Comparison of ENCODE assay signal across 28 cellular contexts in genomic region chr9:87233916-87234455, GRCh38.
"Had no signal": no experiment of that assay in that cellular context is flagged by ENCODE, and none has a peak within 500 bp of the region (broad histone marks: within the 10 kb centered on the region; RNA-seq: fewer than 3 reads in every experiment).

No MANE protein-coding gene starts in this region.

- H3K27me3 Mint-ChIP-seq: activated B cell treated with CpG ODN at 0.5 μM for 24 hours; naive B cell; progenitor cell of endocrine pancreas; stimulated activated memory B cell treated with anti-CD40 and anti-IgM and Interleukin-4, amounts not matched to agents 10 μg/mL and 1 μg/mL and 100 μg/mL, for 72 hours had no signal

- H3K36me3 Mint-ChIP-seq: activated naive CD8-positive, alpha-beta T cell treated with anti-CD3 and anti-CD28 coated beads for 36 hours; naive B cell; neural progenitor cell; stimulated activated memory B cell treated with anti-CD40 and anti-IgM and Interleukin-4, amounts not matched to agents 10 μg/mL and 1 μg/mL and 100 μg/mL, for 72 hours had no signal

- H3K4me1 ChIP-seq: left lung, neural progenitor cell, stomach, suprapubic skin had no signal

- H3K9me3 Mint-ChIP-seq: activated T-cell treated with anti-CD3 and anti-CD28 coated beads, Interleukin-2, amount 50 U/mL, for 4 hours; activated T-helper 2 cell treated with anti-CD3 and anti-CD28 coated beads, Interferon-gamma antibody, Interleukin-2, Interleukin-4, amounts not matched to agents 10 μg/mL and 5 μg/mL and 100 μg/mL, durations not matched to agents 14 hours and 24 hours and 36 hours; T-helper 1 cell treated with Interleukin-12 subunit alpha and Interleukin-12 subunit beta and Interleukin-4 antibody, amounts not matched to agents 30 μg/mL and 1 μg/mL, for 36 hours had no signal

- ATAC-seq: activated CD4-positive, alpha-beta T cell treated with anti-CD3 and anti-CD28 coated beads for 36 hours; activated T-cell treated with anti-CD3 and anti-CD28 coated beads, Interleukin-2, amount 50 U/mL, for 4 hours; left lung; mucosa of descending colon; stimulated activated memory B cell treated with anti-CD40 and anti-IgM and Interleukin-4, amounts not matched to agents 10 μg/mL and 1 μg/mL and 100 μg/mL, for 72 hours had no signal

- H3K9ac ChIP-seq: neural progenitor cell had no signal

- H3K4me2 ChIP-seq: neural progenitor cell had no signal

- H3K27ac ChIP-seq: left lung, neural progenitor cell, stomach, suprapubic skin, tibial nerve had no signal

- H3K4me3 Mint-ChIP-seq: activated B cell treated with CpG ODN at 0.5 μM for 24 hours; activated CD4-positive, alpha-beta T cell treated with anti-CD3 and anti-CD28 coated beads for 36 hours; activated naive CD8-positive, alpha-beta T cell treated with anti-CD3 and anti-CD28 coated beads for 36 hours; activated T-cell treated with anti-CD3 and anti-CD28 coated beads, Interleukin-2, amount 50 U/mL, for 4 hours; naive B cell; neural progenitor cell; stimulated activated memory B cell treated with anti-CD40 and anti-IgM and Interleukin-4, amounts not matched to agents 10 μg/mL and 1 μg/mL and 100 μg/mL, for 72 hours; T-helper 1 cell treated with Interleukin-12 subunit alpha and Interleukin-12 subunit beta and Interleukin-4 antibody, amounts not matched to agents 30 μg/mL and 1 μg/mL, for 36 hours had no signal

- H3K4me1 Mint-ChIP-seq: activated B cell treated with CpG ODN at 0.5 μM for 24 hours; activated CD4-positive, alpha-beta T cell treated with anti-CD3 and anti-CD28 coated beads for 36 hours; activated naive CD8-positive, alpha-beta T cell treated with anti-CD3 and anti-CD28 coated beads for 36 hours; naive B cell; neural progenitor cell; stimulated activated memory B cell treated with anti-CD40 and anti-IgM and Interleukin-4, amounts not matched to agents 10 μg/mL and 1 μg/mL and 100 μg/mL, for 72 hours had no signal

- H3K36me3 ChIP-seq: left lung, neural progenitor cell, stomach, suprapubic skin, tibial nerve had no signal

- H2AFZ ChIP-seq: neural progenitor cell had no signal

- H3K4me3 ChIP-seq: left lung, mucosa of descending colon, neural progenitor cell, stomach, suprapubic skin, tibial nerve had no signal

- H3K9me3 ChIP-seq: left lung, mucosa of descending colon, stomach, suprapubic skin, tibial nerve had no signal

- H3K27ac Mint-ChIP-seq: activated B cell treated with CpG ODN at 0.5 μM for 24 hours; activated CD4-positive, alpha-beta T cell treated with anti-CD3 and anti-CD28 coated beads for 36 hours; activated naive CD8-positive, alpha-beta T cell treated with anti-CD3 and anti-CD28 coated beads for 36 hours; activated T-helper 2 cell treated with anti-CD3 and anti-CD28 coated beads, Interferon-gamma antibody, Interleukin-2, Interleukin-4, amounts not matched to agents 10 μg/mL and 5 μg/mL and 100 μg/mL, durations not matched to agents 14 hours and 24 hours and 36 hours; naive B cell; neural progenitor cell; progenitor cell of endocrine pancreas; stimulated activated memory B cell treated with anti-CD40 and anti-IgM and Interleukin-4, amounts not matched to agents 10 μg/mL and 1 μg/mL and 100 μg/mL, for 72 hours; T-helper 1 cell treated with Interleukin-12 subunit alpha and Interleukin-12 subunit beta and Interleukin-4 antibody, amounts not matched to agents 30 μg/mL and 1 μg/mL, for 36 hours had no signal

- DNase-seq: activated B cell treated with CpG ODN at 0.5 μM for 24 hours; activated CD4-positive, alpha-beta T cell treated with anti-CD3 and anti-CD28 coated beads for 36 hours; activated CD4-positive, alpha-beta T cell treated with anti-CD3 and anti-CD28 coated beads, Interleukin-2, amount 50 U/mL, for 4 hours; activated CD8-positive, alpha-beta memory T cell treated with anti-CD3 and anti-CD28 coated beads for 24 hours; activated CD8-positive, alpha-beta memory T cell treated with anti-CD3 and anti-CD28 coated beads, Interleukin-2, amount 50 U/mL, for 4 hours; activated naive CD4-positive, alpha-beta T cell treated with Interleukin-2 at 50 U/mL for 16 hours; activated naive CD8-positive, alpha-beta T cell treated with anti-CD3 and anti-CD28 coated beads for 36 hours; activated T-cell treated with anti-CD3 and anti-CD28 coated beads, Interleukin-2, amount 50 U/mL, for 4 hours; amniotic stem cell; effector CD4-positive, alpha-beta T cell; foreskin fibroblast; hippocampal formation; kidney glomerular epithelial cell; left lung; mucosa of descending colon; naive B cell; retina; small intestine; stimulated activated CD4-positive, alpha-beta T cell treated with anti-CD3 and anti-CD28 coated beads, Interleukin-2, amount 100 ng/mL, for 24 hours; stomach; T1000 had no signal

- H3K27me3 ChIP-seq: left lung, neural progenitor cell, suprapubic skin, tibial nerve had no signal
